In the genomic region with DNA sequence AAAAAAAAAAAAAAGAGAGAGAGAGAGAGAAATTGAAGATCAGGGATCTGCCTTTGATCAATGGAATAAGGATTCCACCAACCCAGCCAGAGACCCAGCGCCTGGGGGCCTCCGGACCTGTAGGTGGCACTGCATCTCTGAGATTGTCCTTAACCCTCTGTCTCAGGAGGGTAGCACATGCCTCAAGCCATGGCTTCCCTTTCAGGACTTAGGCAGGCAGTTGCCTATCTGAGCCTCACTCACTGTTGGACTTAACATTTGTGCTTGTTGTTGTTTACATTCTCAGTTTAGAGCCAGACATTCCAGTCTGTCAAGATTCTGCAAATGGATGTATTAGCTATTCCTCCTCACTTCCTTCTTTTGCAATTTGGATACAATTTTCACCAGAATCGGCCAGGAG, we compare ENCODE assay signal across 9 cellular contexts. TPM values are rescaled to one million over a fixed set of nuclear protein-coding genes. Genes with fewer than 3 reads are reported as not detected.
DNase-seq lines count a peak whose midpoint lies in the region; TF ChIP-seq lines count a peak whose summit lies in the region.
"Had no signal": no experiment of that assay in that cellular context is flagged by ENCODE, and none has a peak within 500 bp of the region (broad histone marks: within the 10 kb centered on the region; RNA-seq: fewer than 3 reads in every experiment).

No MANE protein-coding gene starts in this region.

- no peak for TF ChIP-seq POLR2A in spleen (IDR thresholded peaks at IDR 0.05)

- CTCF ChIA-PET in GM10248 (lab: Yijun Ruan, JAX): interaction anchor here (0.9 to 5.9 kb wide), 3 partner anchors 11 to 138 kb away, joined by 3 to 44 read pairs (median 7); no protein-coding TSS in a partner anchor

- intact Hi-C loops in spleen (cut with DNase I; ENCODE audit: low total_unique reads): no loop called here
- intact Hi-C loops in ascending aorta (cut with DNase I): no loop called here

- no peak overlapping the region for H3K4me3 ChIP-seq in esophagus (ENCODE audit: low read depth in 1 of 2, low read length in 2 of 2)
- no peak overlapping the region for H3K4me3 ChIP-seq in spleen
- H3K4me3 ChIP-seq in ascending aorta: no peak overlapping the region

- no peaks in the 10 kb centered on the region for H3K9me3 ChIP-seq in esophagus (ENCODE audit: control insufficient read depth in 2 of 2, insufficient read depth in 1 of 2, low read depth in 1 of 2, low read length in 1 of 2)
- no peaks in the 10 kb centered on the region for H3K9me3 ChIP-seq in spleen
- no peaks in the 10 kb centered on the region for H3K9me3 ChIP-seq in ascending aorta

- TF ChIP-seq CTCF in GM10248 (IDR thresholded peaks at IDR 0.05; ENCODE audit: control extremely low read depth, extremely low read depth, low read depth, missing control alignments): peak; percentile 25
- TF ChIP-seq CTCF in spleen (IDR thresholded peaks at IDR 0.05 in 8 of 11, conservative IDR thresholded peaks at IDR 0.05 in 3 of 11): peak in 2 of 11 experiments; percentile 10 to 18
- no peak for TF ChIP-seq CTCF in ascending aorta (IDR thresholded peaks at IDR 0.05)

- H3K27me3 ChIP-seq in esophagus (ENCODE audit: control insufficient read depth in 1 of 2, insufficient read depth in 2 of 2, low read length in 2 of 2) (no peaks in the 10 kb centered on the region), spleen (replicated peaks in 1 of 7) (peaks cover 0 to 64% (median 15%) of the 10 kb centered on the region in 7 donors), ascending aorta (peaks cover 5% of the 10 kb centered on the region)

- 72 to 81% methylated on average over 3 of the region's 3 CpGs for WGBS in esophagus, 2 donors
- WGBS in spleen, 5 donors: 75 to 96% (median 81%) methylated on average over 3 of the region's 3 CpGs

- POLR2A ChIA-PET in GM10248 (lab: Yijun Ruan, JAX): no interaction called here

- H3K36me3 ChIP-seq in esophagus (ENCODE audit: control insufficient read depth in 2 of 2, insufficient read depth in 2 of 2, low read length in 1 of 2): no peaks in the 10 kb centered on the region
- H3K36me3 ChIP-seq in spleen: no peaks in the 10 kb centered on the region
- no peaks in the 10 kb centered on the region for H3K36me3 ChIP-seq in ascending aorta

- DNase-seq in AML-193 (lab: John Stamatoyannopoulos, UW): peak; percentile 2
- DNase-seq in GM10248 (ENCODE audit: extremely low spot score): peak; percentile 56
- DNase-seq in NCI-H69 (lab: John Stamatoyannopoulos, UW): peak; percentile 81
- no peak for DNase-seq in spleen
- DNase-seq in NCI-H2081 treated with DMSO at 0.1 percent for 48 hours (lab: John Stamatoyannopoulos, UW): no peak
- no peak for DNase-seq in mucosa of gallbladder (ENCODE audit: low spot score)
- DNase-seq in ascending aorta (ENCODE audit: low spot score in 2 of 2): no peak

- H3K4me1 ChIP-seq in esophagus (ENCODE audit: control insufficient read depth in 2 of 2, insufficient read depth in 2 of 2, low read length in 1 of 2) (peaks cover 0 to 8% of the 10 kb centered on the region in 2 donors), spleen (peaks cover 0 to 2% (median under 1%) of the 10 kb centered on the region in 6 donors), ascending aorta (no peaks in the 10 kb centered on the region)

- peak overlapping the region; percentile 27 to 69 for H3K27ac ChIP-seq in esophagus (ENCODE audit: low read depth in 2 of 2, low read length in 1 of 2)
- no peak overlapping the region for H3K27ac ChIP-seq in spleen
- no peak overlapping the region for H3K27ac ChIP-seq in ascending aorta

RNA-seq across cellular contexts. Expression of gene SCNN1B, which starts 5.1 kb away (rescaled TPM):
- 10 to 100 TPM; 46.0 to 99.9 TPM for polyA plus RNA-seq in esophagus
- 1 to 10 TPM in 6 of 7 donors, under 1 TPM in 1; 0.97 to 6.3 (median 3.5) TPM for total RNA-seq in spleen
- polyA plus RNA-seq in spleen: 1 to 10 TPM in 1 of 3 donors, under 1 TPM in 2; 0.80 to 2.6 (median 1.00) TPM
- total RNA-seq in mucosa of gallbladder: 2.2 TPM
- total RNA-seq in ascending aorta: 16.1 TPM
- total RNA-seq: activated naive CD4-positive, alpha-beta T cell treated with anti-CD3 and anti-CD28 coated beads, Interleukin-2, amount 50 U/mL, for 72 hours had no signal

Comparison
In these comparisons a context has a peak if more than half of its experiments do, and no peak if none do; other contexts are left out.
1. DNase-seq: peak in AML-193 (2 of 2), GM10248 (single experiment) and NCI-H69 (single experiment); none in spleen (single experiment), NCI-H2081 treated with DMSO at 0.1 percent for 48 hours (single experiment), mucosa of gallbladder (single experiment) and ascending aorta (0 of 2).
2. H3K27ac ChIP-seq: peak in esophagus (2 of 2); none in spleen (0 of 8) and ascending aorta (0 of 2).